ENCODE assay signal across 8 cellular contexts in genomic region chr3:149273096-149273751, GRCh38. TPM values are rescaled to one million over a fixed set of nuclear protein-coding genes. Genes with fewer than 3 reads are reported as not detected.
DNase-seq lines count a peak whose midpoint lies in the region; ATAC-seq and TF ChIP-seq lines count a peak whose summit lies in the region.

No MANE protein-coding gene starts in this region.

- H3K36me3 ChIP-seq in heart right ventricle (no peaks in the 10 kb centered on the region), psoas muscle (ENCODE audit: insufficient read depth in 1 of 2, low read depth in 1 of 2) (no peaks in the 10 kb centered on the region)

- POLR2A ChIA-PET in activated CD4-positive, alpha-beta T cell treated with anti-CD3 and anti-CD28 coated beads for 36 hours (lab: Charles Lee), result no interaction called here

- H3K27ac ChIP-seq in heart right ventricle (peak overlapping the region in 4 of 10 donors; percentile 19 to 65 (median 44)), psoas muscle (no peak overlapping the region)

- 41 to 42% methylated on average over 4 of the region's 4 CpGs for WGBS in heart right ventricle, 2 donors
- 44 to 47% (median 45%) methylated on average over 4 of the region's 4 CpGs for WGBS in psoas muscle, 3 donors

- H3K9me3 ChIP-seq in heart right ventricle, result no peaks in the 10 kb centered on the region
- H3K9me3 ChIP-seq in psoas muscle, result no peaks in the 10 kb centered on the region

- H3K4me3 ChIP-seq in heart right ventricle (no peak overlapping the region), psoas muscle (no peak overlapping the region)

- TF ChIP-seq CTCF in heart right ventricle (IDR thresholded peaks at IDR 0.05), result peak; percentile 82 to 99 (median 92)
- TF ChIP-seq CTCF in psoas muscle (IDR thresholded peaks at IDR 0.05), result peak; percentile 96

- no peaks in the 10 kb centered on the region for H3K27me3 Mint-ChIP-seq in activated CD4-positive, alpha-beta T cell treated with anti-CD3 and anti-CD28 coated beads for 36 hours
- H3K27me3 Mint-ChIP-seq in activated T-helper 17 cell treated with anti-CD3 and anti-CD28 coated beads, Interleukin-2, amount 50 U/mL, for 72 hours, result no peaks in the 10 kb centered on the region

- peaks cover 0 to 34% (median 10%) of the 10 kb centered on the region in 9 donors for H3K4me1 ChIP-seq in heart right ventricle
- peaks cover 3% of the 10 kb centered on the region for H3K4me1 ChIP-seq in psoas muscle

- H3K4me3 Mint-ChIP-seq in activated CD4-positive, alpha-beta T cell treated with anti-CD3 and anti-CD28 coated beads for 36 hours, result no peak overlapping the region
- H3K4me3 Mint-ChIP-seq in activated T-helper 17 cell treated with anti-CD3 and anti-CD28 coated beads, Interleukin-2, amount 50 U/mL, for 72 hours, result no peak overlapping the region

- H3K27ac Mint-ChIP-seq in activated CD4-positive, alpha-beta T cell treated with anti-CD3 and anti-CD28 coated beads for 36 hours, result no peak overlapping the region
- H3K27ac Mint-ChIP-seq in activated T-helper 17 cell treated with anti-CD3 and anti-CD28 coated beads, Interleukin-2, amount 50 U/mL, for 72 hours, result no peak overlapping the region

- H3K36me3 Mint-ChIP-seq in activated CD4-positive, alpha-beta T cell treated with anti-CD3 and anti-CD28 coated beads for 36 hours (ENCODE audit: low read depth), result no peaks in the 10 kb centered on the region
- H3K36me3 Mint-ChIP-seq in activated T-helper 17 cell treated with anti-CD3 and anti-CD28 coated beads, Interleukin-2, amount 50 U/mL, for 72 hours (ENCODE audit: low read depth), result no peaks in the 10 kb centered on the region

- peak; percentile 79 for ATAC-seq in activated CD4-positive, alpha-beta T cell treated with anti-CD3 and anti-CD28 coated beads for 36 hours
- peak; percentile 70 for ATAC-seq in GM21367 (IDR thresholded peaks at IDR 0.05; ENCODE audit: unreplicated experiment)
- ATAC-seq in HG03565 (IDR thresholded peaks at IDR 0.05; ENCODE audit: unreplicated experiment), result peak; percentile 64
- ATAC-seq in activated T-helper 17 cell treated with anti-CD3 and anti-CD28 coated beads, Interleukin-2, amount 50 U/mL, for 72 hours (replicated peaks), result peak; percentile 74
- ATAC-seq in heart right ventricle, result peak; percentile 69 to 93 (median 86)
- peak; percentile 80 to 96 (median 90) for ATAC-seq in psoas muscle

- CTCF ChIA-PET in activated CD4-positive, alpha-beta T cell treated with anti-CD3 and anti-CD28 coated beads for 36 hours (lab: Charles Lee), result interaction anchor here (0.6 to 5.7 kb wide), 9 partner anchors 17 to 321 kb away, joined by 3 to 104 read pairs (median 3); partner anchors contain the start of gene HLTF

- H3K4me1 Mint-ChIP-seq in activated CD4-positive, alpha-beta T cell treated with anti-CD3 and anti-CD28 coated beads for 36 hours, result peaks cover 7% of the 10 kb centered on the region
- H3K4me1 Mint-ChIP-seq in activated T-helper 17 cell treated with anti-CD3 and anti-CD28 coated beads, Interleukin-2, amount 50 U/mL, for 72 hours, result peaks cover 6% of the 10 kb centered on the region

- H3K27me3 ChIP-seq in heart right ventricle, result no peaks in the 10 kb centered on the region
- no peaks in the 10 kb centered on the region for H3K27me3 ChIP-seq in psoas muscle (ENCODE audit: insufficient read depth in 3 of 3, low read length in 2 of 3)

- intact Hi-C loops in activated CD4-positive, alpha-beta T cell treated with anti-CD3 and anti-CD28 coated beads for 36 hours (cut with DNase I, micrococcal nuclease), result loop anchor here (1.0 kb wide), 3 partner anchors 153 to 412 kb away; no protein-coding TSS in a partner anchor
- intact Hi-C loops in heart right ventricle (cut with DNase I) (loop anchor here (1.0 to 10.0 kb wide), 14 partner anchors 64 to 411 kb away; partner anchors contain the start of genes CPA3 (in 1 of the 10) and HPS3 (in 1 of the 10)), psoas muscle (cut with DNase I) (loop anchor here (1.0 to 10.0 kb wide), 6 partner anchors 152 to 411 kb away; partner anchors contain the start of gene CPA3 (in 1 of the 2))

- DNase-seq in activated CD4-positive, alpha-beta T cell treated with anti-CD3 and anti-CD28 coated beads for 36 hours, result peak; percentile 28
- no peak for DNase-seq in activated CD4-positive, alpha-beta T cell treated with anti-CD3 and anti-CD28 coated beads, Interleukin-2, amount 50 U/mL, for 4 hours
- peak; percentile 80 for DNase-seq in NCI-H460 (ENCODE audit: extremely low read depth, low read depth)
- DNase-seq in heart right ventricle, result peak in 1 of 2 donors; percentile 62
- DNase-seq in psoas muscle, result no peak

- no peaks in the 10 kb centered on the region for H3K9me3 Mint-ChIP-seq in activated CD4-positive, alpha-beta T cell treated with anti-CD3 and anti-CD28 coated beads for 36 hours (ENCODE audit: low read depth)
- H3K9me3 Mint-ChIP-seq in activated T-helper 17 cell treated with anti-CD3 and anti-CD28 coated beads, Interleukin-2, amount 50 U/mL, for 72 hours, result no peaks in the 10 kb centered on the region

RNA-seq across cellular contexts. Expression of gene CP, which starts 51.6 kb away (rescaled TPM):
- not detected for total RNA-seq in activated CD4-positive, alpha-beta T cell treated with anti-CD3 and anti-CD28 coated beads for 36 hours
- total RNA-seq in NCI-H460 (2014; rRNA removed; shearing (Covaris generic)), result 6.2 TPM in 2 replicates
- polyA plus RNA-seq in NCI-H460 (2014; cell fraction: nucleus; rRNA removed), result 0.48 and 1.7 TPM in 2 replicates
- total RNA-seq in activated T-helper 17 cell treated with anti-CD3 and anti-CD28 coated beads, Interleukin-2, amount 50 U/mL, for 72 hours, result not detected
- 10 to 100 TPM in 1 of 10 donors, 1 to 10 TPM in 9; 1.3 to 22.7 (median 3.5) TPM for total RNA-seq in heart right ventricle
- 1 to 10 TPM; 2.9 to 6.6 TPM for polyA plus RNA-seq in heart right ventricle
- total RNA-seq in psoas muscle, result 1 to 10 TPM; 1.0 to 3.5 (median 1.8) TPM
- polyA plus RNA-seq in psoas muscle, result 1 to 10 TPM in 2 of 3 donors, under 1 TPM in 1; 0.23 to 2.3 (median 2.2) TPM

Comparison
In these comparisons a context has a peak if more than half of its experiments do, and no peak if none do; other contexts are left out.
1. DNase-seq: peak in activated CD4-positive, alpha-beta T cell treated with anti-CD3 and anti-CD28 coated beads for 36 hours (single experiment) and NCI-H460 (single experiment); none in activated CD4-positive, alpha-beta T cell treated with anti-CD3 and anti-CD28 coated beads, Interleukin-2, amount 50 U/mL, for 4 hours (0 of 2) and psoas muscle (0 of 2).
2. Peak in every context shown above with its lines, with median percentiles within 50 percentile points of each other: ATAC-seq.